Comparison of ENCODE assay signal across 1 cellular context in genomic region chr19:46634045-46634655, GRCh38.
TF ChIP-seq lines count a peak whose summit lies in the region.

No MANE protein-coding gene starts in this region.

TF ChIP-seq in K562, 482 proteins besides CTCF, POLR2A, EP300 and RAD21 (continued from another document and continues in another):
- TF ChIP-seq FOXO4 (CRISPR knock-in tag; IDR thresholded peaks at IDR 0.05) (no peak), ATF7 (IDR thresholded peaks at IDR 0.05) (0 out of 2 replicates have a peak, but pooled peaks have one; percentile 19), NRF1 (conservative IDR thresholded peaks at IDR 0.05 in 1 of 2, IDR thresholded peaks at IDR 0.05 in 1 of 2) (peak; percentile 34 to 47), CREB1 (IDR thresholded peaks at IDR 0.05) (no peak), CREB1 (CRISPR knock-in tag; IDR thresholded peaks at IDR 0.05) (no peak), PKNOX1 (IDR thresholded peaks at IDR 0.05) (0 out of 2 replicates have a peak, but pooled peaks have one; percentile 33), STAG1 (CRISPR knock-in tag; IDR thresholded peaks at IDR 0.05; ENCODE audit: borderline replicate concordance) (no peak), SRF (CRISPR knock-in tag; IDR thresholded peaks at IDR 0.05) (peak in 1 of 2 experiments; percentile 26; a peak in 1 of 4 replicates), ZNF740 (CRISPR knock-in tag; IDR thresholded peaks at IDR 0.05) (no peak), ZNF740 (tag; IDR thresholded peaks at IDR 0.05) (no peak), BCLAF1 (IDR thresholded peaks at IDR 0.05; ENCODE audit: borderline replicate concordance in 1 of 2, control insufficient read depth in 1 of 2, low read depth in 2 of 2, low read length in 1 of 2) (no peak), EGR1 (conservative IDR thresholded peaks at IDR 0.05) (0 out of 2 replicates have a peak, but pooled peaks have one; percentile 14), PRDM10 (IDR thresholded peaks at IDR 0.05; ENCODE audit: partially characterized antibody) (peak; percentile 73), POLR2H (tag; IDR thresholded peaks at IDR 0.05; ENCODE audit: low read depth) (no peak), MAZ (CRISPR knock-in tag; conservative IDR thresholded peaks at IDR 0.05 in 1 of 2, IDR thresholded peaks at IDR 0.05 in 1 of 2) (peak in 1 of 2 experiments; percentile 73; a peak in 2 of 4 replicates), BDP1 (IDR thresholded peaks at IDR 0.05; ENCODE audit: insufficient read depth, insufficient read length) (no peak), RBFOX2 (IDR thresholded peaks at IDR 0.05; ENCODE audit: low read depth, low read length) (peak; percentile 46), TFAP4 (CRISPR knock-in tag; IDR thresholded peaks at IDR 0.05; ENCODE audit: borderline replicate concordance) (peak; percentile 58; the same call in 1 of the 2 replicates), ZFP36 (IDR thresholded peaks at IDR 0.05; ENCODE audit: low read depth, low read length, partially characterized antibody) (peak; percentile 22), JUND (IDR thresholded peaks at IDR 0.05; ENCODE audit: borderline replicate concordance, low read depth, low read length) (0 out of 2 replicates have a peak, but pooled peaks have one; percentile 10), JUND (tag; IDR thresholded peaks at IDR 0.05; ENCODE audit: borderline replicate concordance, low read depth, low read length) (no peak), VEZF1 (CRISPR knock-in tag; IDR thresholded peaks at IDR 0.05) (peak; percentile 61; the same call in 1 of the 2 replicates), HDAC1 (IDR thresholded peaks at IDR 0.05) (0 out of 4 replicates have a peak, but pooled peaks of 1 of the 2 experiments have one; percentile 4), HLTF (IDR thresholded peaks at IDR 0.05) (no peak), ZNF512 (tag; IDR thresholded peaks at IDR 0.05) (no peak), KDM5B (IDR thresholded peaks at IDR 0.05; ENCODE audit: insufficient replicate concordance, low read depth, low read length) (peak; percentile 35), CCNT2 (IDR thresholded peaks at IDR 0.05; ENCODE audit: borderline replicate concordance, extremely low read depth, insufficient read length, low read depth, low read length) (peak; percentile 25), BRCA1 (IDR thresholded peaks at IDR 0.05) (no peak), BRCA1 (CRISPR knock-in tag; IDR thresholded peaks at IDR 0.05) (no peak), POLR2G (IDR thresholded peaks at IDR 0.05; ENCODE audit: low read depth, low read length) (peak; percentile 59), KDM2B (CRISPR knock-in tag; IDR thresholded peaks at IDR 0.05) (peak; percentile 29; the same call in 1 of the 2 replicates), CC2D1A (IDR thresholded peaks at IDR 0.05) (no peak), ZMIZ1 (IDR thresholded peaks at IDR 0.05; ENCODE audit: low read depth in 2 of 2, low read length in 2 of 2) (no peak), PHF8 (IDR thresholded peaks at IDR 0.05; ENCODE audit: borderline replicate concordance, low read length) (peak; percentile 17; the same call in 1 of the 2 replicates), CTBP1 (IDR thresholded peaks at IDR 0.05; ENCODE audit: borderline replicate concordance) (peak; percentile 18; the same call in 1 of the 2 replicates), ELK3 (CRISPR knock-in tag; IDR thresholded peaks at IDR 0.05) (no peak), ETS2 (tag; IDR thresholded peaks at IDR 0.05; ENCODE audit: borderline replicate concordance, poor library complexity, severe bottlenecking) (no peak), NONO (IDR thresholded peaks at IDR 0.05; ENCODE audit: low read depth in 2 of 2, low read length in 1 of 2) (no peak), SUPT5H (IDR thresholded peaks at IDR 0.05) (0 out of 2 replicates have a peak, but pooled peaks have one; percentile 21)
